ENCODE assay signal across 12 cellular contexts in genomic region chr2:158931577-158931976, GRCh38. TPM values are rescaled to one million over a fixed set of nuclear protein-coding genes. Genes with fewer than 3 reads are reported as not detected.
DNase-seq lines count a peak whose midpoint lies in the region; ATAC-seq and TF ChIP-seq lines count a peak whose summit lies in the region.
"Had no signal": no experiment of that assay in that cellular context is flagged by ENCODE, and none has a peak within 500 bp of the region (broad histone marks: within the 10 kb centered on the region; RNA-seq: fewer than 3 reads in every experiment).

No MANE protein-coding gene starts in this region.

- peaks cover 1% of the 10 kb centered on the region for H3K4me1 Mint-ChIP-seq in progenitor cell of endocrine pancreas (ENCODE audit: low read depth)
- H3K4me1 Mint-ChIP-seq: CD4-positive, CD25-positive, alpha-beta regulatory T cell had no signal

- intact Hi-C loops in heart left ventricle (cut with DNase I) = no loop called here

- H3K27me3 ChIP-seq in BLaER1 treated with 17β-estradiol and CSF1 and Interleukin-3, amounts not matched to agents 10 nM and 100 nM = no peaks in the 10 kb centered on the region
- H3K27me3 ChIP-seq in brain microvascular endothelial cell (replicated peaks) = no peaks in the 10 kb centered on the region
- H3K27me3 ChIP-seq in heart left ventricle = no peaks in the 10 kb centered on the region

- no peak for TF ChIP-seq CTCF in brain microvascular endothelial cell (IDR thresholded peaks at IDR 0.05; ENCODE audit: low read depth, low read length, missing control alignments)
- no peak for TF ChIP-seq CTCF in progenitor cell of endocrine pancreas (IDR thresholded peaks at IDR 0.05; ENCODE audit: unreplicated experiment)
- no peak for TF ChIP-seq CTCF in heart left ventricle (IDR thresholded peaks at IDR 0.05)

- no peak for ATAC-seq in heart left ventricle

- 0% methylated on average over 1 of the region's 2 CpGs; no CpG with 5 or more reads in 1 of the 2 experiments for WGBS in mesodermal cell (ENCODE audit: insufficient coverage in 2 of 2), 2 experiments
- WGBS in heart left ventricle, 4 donors = 28 to 60% (median 42%) methylated on average over 2 of the region's 2 CpGs

- H3K36me3 Mint-ChIP-seq in progenitor cell of endocrine pancreas (ENCODE audit: insufficient read depth) = no peaks in the 10 kb centered on the region
- H3K36me3 Mint-ChIP-seq: CD4-positive, CD25-positive, alpha-beta regulatory T cell had no signal

- peaks cover 20 to 29% (median 24%) of the 10 kb centered on the region in 11 experiments; a peak in 21 of 22 replicates for H3K9me3 ChIP-seq in BLaER1 treated with 17β-estradiol and CSF1 and Interleukin-3, amounts not matched to agents 10 nM and 100 nM (replicated peaks in 1 of 11)
- H3K9me3 ChIP-seq in mesodermal cell (ENCODE audit: control insufficient read depth, low read length) = no peaks in the 10 kb centered on the region
- peaks cover 0 to 10% (median 0%) of the 10 kb centered on the region in 12 donors for H3K9me3 ChIP-seq in heart left ventricle

- H3K27ac Mint-ChIP-seq in progenitor cell of endocrine pancreas = no peak overlapping the region
- H3K27ac Mint-ChIP-seq: activated naive CD8-positive, alpha-beta T cell; CD4-positive, CD25-positive, alpha-beta regulatory T cell had no signal

- in situ Hi-C loops in brain microvascular endothelial cell (cut with HindIII; ENCODE audit: low pct_ligation_motif_present, low sequenced_read_pairs) = no loop called here

- no peaks in the 10 kb centered on the region for H3K27me3 Mint-ChIP-seq in progenitor cell of endocrine pancreas

- no peaks in the 10 kb centered on the region for H3K36me3 ChIP-seq in BLaER1 treated with 17β-estradiol and CSF1 and Interleukin-3, amounts not matched to agents 10 nM and 100 nM
- H3K36me3 ChIP-seq in brain microvascular endothelial cell (replicated peaks) (no peaks in the 10 kb centered on the region), mesodermal cell (ENCODE audit: control insufficient read depth, insufficient read depth, low read length) (no peaks in the 10 kb centered on the region), heart left ventricle (no peaks in the 10 kb centered on the region)

- H4K20me1 ChIP-seq in BLaER1 treated with 17β-estradiol and CSF1 and Interleukin-3, amounts not matched to agents 10 nM and 100 nM = no peaks in the 10 kb centered on the region

- DNase-seq in MV-4-11 (lab: John Stamatoyannopoulos, UW) (peak; percentile 37), brain microvascular endothelial cell (peak; percentile 80), progenitor cell of endocrine pancreas (ENCODE audit: low spot score, unreplicated experiment) (no peak), NCI-H748 treated with DMSO at 0.1 percent for 48 hours (lab: John Stamatoyannopoulos, UW) (no peak), heart left ventricle (no peak), LoVo (ENCODE audit: low spot score) (no peak)
- DNase-seq: activated CD8-positive, alpha-beta memory T cell treated with anti-CD3 and anti-CD28 coated beads for 24 hours; CD4-positive, CD25-positive, alpha-beta regulatory T cell; NCI-H510A had no signal

- peak overlapping the region; percentile 26 to 82 (median 59); a peak in 20 of 22 replicates for H3K4me2 ChIP-seq in BLaER1 treated with 17β-estradiol and CSF1 and Interleukin-3, amounts not matched to agents 10 nM and 100 nM

- no peak for TF ChIP-seq POLR2A in heart left ventricle (IDR thresholded peaks at IDR 0.05)

- peaks cover 13 to 65% (median 42%) of the 10 kb centered on the region in 10 experiments for H3K4me1 ChIP-seq in BLaER1 treated with 17β-estradiol and CSF1 and Interleukin-3, amounts not matched to agents 10 nM and 100 nM
- H3K4me1 ChIP-seq in mesodermal cell (ENCODE audit: control insufficient read depth, insufficient read depth, low read length, poor library complexity, severe bottlenecking) (peaks cover 11% of the 10 kb centered on the region), heart left ventricle (peaks cover 0 to 14% (median 3%) of the 10 kb centered on the region in 12 donors)

- peaks cover 12% of the 10 kb centered on the region for H3K9me3 Mint-ChIP-seq in progenitor cell of endocrine pancreas (ENCODE audit: low read depth)

- no peak overlapping the region for H3K9ac ChIP-seq in BLaER1 treated with 17β-estradiol and CSF1 and Interleukin-3, amounts not matched to agents 10 nM and 100 nM

- H3K4me3 Mint-ChIP-seq in progenitor cell of endocrine pancreas (ENCODE audit: low read depth) = no peak overlapping the region
- H3K4me3 Mint-ChIP-seq: activated naive CD8-positive, alpha-beta T cell; CD4-positive, CD25-positive, alpha-beta regulatory T cell had no signal

- 0 out of 22 replicates have a peak overlapping the region, but pooled peaks of 1 of the 11 experiments have one; percentile 12 for H3K27ac ChIP-seq in BLaER1 treated with 17β-estradiol and CSF1 and Interleukin-3, amounts not matched to agents 10 nM and 100 nM
- H3K27ac ChIP-seq in brain microvascular endothelial cell (peak overlapping the region; percentile 62), mesodermal cell (ENCODE audit: low read depth, low read length, severe bottlenecking) (peak overlapping the region; percentile 11), heart left ventricle (no peak overlapping the region)

- H3K4me3 ChIP-seq in BLaER1 treated with 17β-estradiol and CSF1 and Interleukin-3, amounts not matched to agents 10 nM and 100 nM = no peak overlapping the region
- H3K4me3 ChIP-seq in brain microvascular endothelial cell (ENCODE audit: low read depth, low read length) = no peak overlapping the region
- no peak overlapping the region for H3K4me3 ChIP-seq in mesodermal cell (ENCODE audit: extremely low read depth, insufficient read depth, low read length, poor library complexity, severe bottlenecking)
- H3K4me3 ChIP-seq in heart left ventricle = no peak overlapping the region

RNA-seq across cellular contexts. Expression of gene TANC1, which starts 36.9 kb away (rescaled TPM):
- polyA plus RNA-seq in mesodermal cell (2013, experiment 1 of 2) = 29.1 TPM
- 24.1 TPM for polyA plus RNA-seq in mesodermal cell (2013, experiment 2 of 2)
- 29.8 and 33.8 TPM in 2 replicates for total RNA-seq in progenitor cell of endocrine pancreas
- 10 to 100 TPM; 41.2 to 91.1 (median 74.0) TPM for total RNA-seq in heart left ventricle
- 10 to 100 TPM; 26.6 to 43.8 TPM for polyA plus RNA-seq in heart left ventricle

Comparison
In these comparisons a context has a peak if more than half of its experiments do, and no peak if none do; other contexts are left out.
1. H3K27ac ChIP-seq: peak in brain microvascular endothelial cell (single experiment) and mesodermal cell (single experiment); none in heart left ventricle (0 of 12).
2. DNase-seq: peak in MV-4-11 (single experiment) and brain microvascular endothelial cell (single experiment); none in progenitor cell of endocrine pancreas (single experiment), NCI-H748 treated with DMSO at 0.1 percent for 48 hours (single experiment), heart left ventricle (0 of 5) and LoVo (single experiment).